24 cellular contexts compared by ENCODE assay signal in genomic region chr12:93315385-93315906, GRCh38.
"Had no signal": no experiment of that assay in that cellular context is flagged by ENCODE, and none has a peak within 500 bp of the region (broad histone marks: within the 10 kb centered on the region; RNA-seq: fewer than 3 reads in every experiment).

No MANE protein-coding gene starts in this region.

- H3K27ac ChIP-seq: body of pancreas, foreskin keratinocyte, right atrium auricular region, skin epidermis had no signal

- H3K9me3 Mint-ChIP-seq: activated CD8-positive, alpha-beta T cell treated with anti-CD3 and anti-CD28 coated beads for 36 hours; activated naive CD4-positive, alpha-beta T cell treated with anti-CD3 and anti-CD28 coated beads, Interleukin-2, amount 50 U/mL, for 72 hours; activated T-cell treated with anti-CD3 and anti-CD28 coated beads, Interleukin-2, amount 50 U/mL, for 4 hours; memory B cell; nephron; stimulated activated naive CD8-positive, alpha-beta T cell treated with anti-CD3 and anti-CD28 coated beads, Interleukin-15, Interleukin-2, amounts not matched to agents 100 ng/mL and 50 ng/mL, for 24 hours had no signal

- H3K4me1 ChIP-seq: foreskin keratinocyte had no signal

- DNase-seq: activated CD4-positive, alpha-beta T cell treated with anti-CD3 and anti-CD28 coated beads for 4 hours; activated CD8-positive, alpha-beta T cell treated with anti-CD3 and anti-CD28 coated beads for 36 hours; activated effector memory CD4-positive, alpha-beta T cell treated with Interleukin-2 at 50 U/mL for 16 hours; activated T-cell treated with anti-CD3 and anti-CD28 coated beads, Interleukin-2, amount 50 U/mL, for 4 hours; amniotic stem cell; central memory CD4-positive, alpha-beta T cell; cortex of kidney; effector CD8-positive, alpha-beta T cell; foreskin keratinocyte; glutamatergic neuron; kidney glomerular epithelial cell; left ventricle myocardium superior; occipital lobe; stimulated activated CD4-positive, alpha-beta T cell treated with anti-CD3 and anti-CD28 coated beads, Interleukin-4, amount 100 ng/mL, for 4 hours; stimulated activated CD8-positive, alpha-beta memory T cell treated with anti-CD3 and anti-CD28 coated beads, Interleukin-4, amount 100 ng/mL, for 48 hours; T-helper 17 cell had no signal

- H3K9me3 ChIP-seq: body of pancreas, right atrium auricular region had no signal

- H3K4me1 Mint-ChIP-seq: nephron had no signal

- ATAC-seq: activated CD8-positive, alpha-beta T cell treated with anti-CD3 and anti-CD28 coated beads for 36 hours; activated naive CD4-positive, alpha-beta T cell treated with anti-CD3 and anti-CD28 coated beads, Interleukin-2, amount 50 U/mL, for 72 hours; activated T-cell treated with anti-CD3 and anti-CD28 coated beads, Interleukin-2, amount 50 U/mL, for 4 hours; foreskin keratinocyte; T-helper 17 cell had no signal

- H3K4me3 ChIP-seq: body of pancreas, right atrium auricular region, skin epidermis had no signal

- H3K27me3 ChIP-seq: body of pancreas, foreskin keratinocyte, right atrium auricular region had no signal

- H3K36me3 Mint-ChIP-seq: activated naive CD4-positive, alpha-beta T cell treated with anti-CD3 and anti-CD28 coated beads, Interleukin-2, amount 50 U/mL, for 72 hours; memory B cell had no signal

- H3K4me3 Mint-ChIP-seq: activated CD8-positive, alpha-beta T cell treated with anti-CD3 and anti-CD28 coated beads for 36 hours; activated T-cell treated with anti-CD3 and anti-CD28 coated beads, Interleukin-2, amount 50 U/mL, for 4 hours; memory B cell; nephron; stimulated activated naive CD8-positive, alpha-beta T cell treated with anti-CD3 and anti-CD28 coated beads, Interleukin-15, Interleukin-2, amounts not matched to agents 100 ng/mL and 50 ng/mL, for 24 hours; T-helper 17 cell had no signal

- FAIRE-seq: urothelium cell line had no signal

- H3K36me3 ChIP-seq: right atrium auricular region had no signal

- H3K27ac Mint-ChIP-seq: activated CD8-positive, alpha-beta T cell treated with anti-CD3 and anti-CD28 coated beads for 36 hours; activated naive CD4-positive, alpha-beta T cell treated with anti-CD3 and anti-CD28 coated beads, Interleukin-2, amount 50 U/mL, for 72 hours; nephron; stimulated activated naive CD8-positive, alpha-beta T cell treated with anti-CD3 and anti-CD28 coated beads, Interleukin-15, Interleukin-2, amounts not matched to agents 100 ng/mL and 50 ng/mL, for 24 hours had no signal

- H3K27me3 Mint-ChIP-seq: activated CD8-positive, alpha-beta T cell treated with anti-CD3 and anti-CD28 coated beads for 36 hours; memory B cell; stimulated activated naive CD8-positive, alpha-beta T cell treated with anti-CD3 and anti-CD28 coated beads, Interleukin-15, Interleukin-2, amounts not matched to agents 100 ng/mL and 50 ng/mL, for 24 hours had no signal
